8 cellular contexts compared by ENCODE assay signal in the genomic region with DNA sequence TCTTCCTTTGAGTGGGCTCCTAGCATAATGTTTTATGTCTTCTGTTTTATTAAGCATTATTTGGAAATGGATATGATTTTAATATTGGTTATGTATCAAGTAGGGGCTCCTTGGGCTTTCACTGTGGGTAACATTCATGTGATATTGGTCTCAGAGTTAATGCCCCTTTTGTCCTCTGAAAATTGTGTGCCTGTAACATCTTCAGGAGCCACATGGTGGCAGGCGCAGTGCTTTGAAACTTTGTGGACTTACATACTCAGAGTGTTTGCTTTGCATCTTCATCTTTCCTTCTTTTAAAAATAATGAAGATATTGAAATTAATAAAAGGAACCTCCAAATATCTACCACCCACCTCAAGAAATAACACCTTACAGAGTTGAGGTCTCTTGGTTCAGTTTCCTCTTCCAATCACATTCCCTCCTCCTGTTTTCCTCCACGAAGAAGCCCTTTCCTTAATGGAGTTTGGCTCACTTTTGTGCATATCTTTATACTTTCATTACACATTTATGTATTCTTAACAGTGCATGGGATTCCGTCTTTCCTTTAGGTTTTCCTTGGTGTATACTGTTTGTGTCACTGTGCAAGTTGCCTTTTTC.
DNase-seq lines count a peak whose midpoint lies in the region; ATAC-seq lines count a peak whose summit lies in the region.

No MANE protein-coding gene starts in this region.

- peak; percentile 45 for ATAC-seq in naive thymus-derived CD4-positive, alpha-beta T cell

- peaks cover 4 to 14% of the 10 kb centered on the region in 2 donors for H3K4me1 ChIP-seq in naive thymus-derived CD4-positive, alpha-beta T cell (ENCODE audit: control insufficient read depth in 2 of 2, insufficient read depth in 2 of 2, low read length in 2 of 2)

- H3K27me3 ChIP-seq in naive thymus-derived CD4-positive, alpha-beta T cell (ENCODE audit: control insufficient read depth in 2 of 2, insufficient read depth in 2 of 2, low read length in 2 of 2) = no peaks in the 10 kb centered on the region

- no peak overlapping the region for H3K27ac Mint-ChIP-seq in naive thymus-derived CD4-positive, alpha-beta T cell

- peaks cover 0 to 4% (median 0%) of the 10 kb centered on the region in 5 donors for H3K36me3 Mint-ChIP-seq in naive thymus-derived CD4-positive, alpha-beta T cell

- intact Hi-C loops in naive thymus-derived CD4-positive, alpha-beta T cell (cut with micrococcal nuclease) = loop anchor here (1.0 to 5.0 kb wide), 7 partner anchors 12 to 379 kb away; a partner anchor contains a TSS

- H3K27me3 Mint-ChIP-seq in naive thymus-derived CD4-positive, alpha-beta T cell = no peaks in the 10 kb centered on the region

- POLR2A ChIA-PET in naive thymus-derived CD4-positive, alpha-beta T cell (lab: Charles Lee) = interaction anchor here (1.3 kb wide), 1 partner anchor 28 kb away, joined by 11 read pairs; no protein-coding TSS in a partner anchor

- H3K9me3 Mint-ChIP-seq in naive thymus-derived CD4-positive, alpha-beta T cell = no peaks in the 10 kb centered on the region

- H3K4me3 ChIP-seq in naive thymus-derived CD4-positive, alpha-beta T cell (ENCODE audit: low read length) = no peak overlapping the region

- H3K4me1 Mint-ChIP-seq in naive thymus-derived CD4-positive, alpha-beta T cell = peaks cover 20 to 68% (median 26%) of the 10 kb centered on the region in 7 donors

- peak; percentile 1 for DNase-seq in DMS114 treated with DMSO at 0.1 percent for 48 hours (lab: John Stamatoyannopoulos, UW; ENCODE audit: unreplicated experiment)
- peak; percentile 59 for DNase-seq in HT-29 (ENCODE audit: low spot score)
- peak in 4 of 5 donors; percentile 31 to 63 (median 34) for DNase-seq in T-helper 1 cell
- peak; percentile 31 for DNase-seq in effector CD4-positive, alpha-beta T cell
- DNase-seq in naive thymus-derived CD4-positive, alpha-beta T cell = peak in 7 of 9 donors; percentile 30 to 61 (median 53)
- DNase-seq in cortex of kidney (lab: John Stamatoyannopoulos, UW) = no peak
- DNase-seq in stimulated activated CD8-positive, alpha-beta memory T cell treated with anti-CD3 and anti-CD28 coated beads, Interleukin-4, amount 100 ng/mL, for 48 hours = no peak
- DNase-seq in SKM-1 treated with dmso at 0.1 percent for 144 hours (lab: John Stamatoyannopoulos, UW; ENCODE audit: unreplicated experiment) = no peak

- H3K9me3 ChIP-seq in naive thymus-derived CD4-positive, alpha-beta T cell (ENCODE audit: control insufficient read depth in 2 of 3, low read length in 3 of 3) = no peaks in the 10 kb centered on the region

- H3K36me3 ChIP-seq in naive thymus-derived CD4-positive, alpha-beta T cell (ENCODE audit: control insufficient read depth in 2 of 3, insufficient read depth in 3 of 3, low read length in 3 of 3) = no peaks in the 10 kb centered on the region

- no peak overlapping the region for H3K27ac ChIP-seq in naive thymus-derived CD4-positive, alpha-beta T cell (ENCODE audit: low read depth, low read length)

- CTCF ChIA-PET in naive thymus-derived CD4-positive, alpha-beta T cell (lab: Charles Lee) = interaction anchor here (0.6 to 10.2 kb wide), 5 partner anchors 13 to 282 kb away, joined by 3 to 136 read pairs (median 4); no protein-coding TSS in a partner anchor

- H3K4me3 Mint-ChIP-seq in naive thymus-derived CD4-positive, alpha-beta T cell = no peak overlapping the region

Comparison
In these comparisons a context has a peak if more than half of its experiments do, and no peak if none do; other contexts are left out.
1. DNase-seq: peak in DMS114 treated with DMSO at 0.1 percent for 48 hours (single experiment), HT-29 (single experiment), T-helper 1 cell (4 of 5), effector CD4-positive, alpha-beta T cell (single experiment) and naive thymus-derived CD4-positive, alpha-beta T cell (7 of 9); none in cortex of kidney (single experiment), stimulated activated CD8-positive, alpha-beta memory T cell treated with anti-CD3 and anti-CD28 coated beads, Interleukin-4, amount 100 ng/mL, for 48 hours (single experiment) and SKM-1 treated with dmso at 0.1 percent for 144 hours (single experiment).